In the genomic region with DNA sequence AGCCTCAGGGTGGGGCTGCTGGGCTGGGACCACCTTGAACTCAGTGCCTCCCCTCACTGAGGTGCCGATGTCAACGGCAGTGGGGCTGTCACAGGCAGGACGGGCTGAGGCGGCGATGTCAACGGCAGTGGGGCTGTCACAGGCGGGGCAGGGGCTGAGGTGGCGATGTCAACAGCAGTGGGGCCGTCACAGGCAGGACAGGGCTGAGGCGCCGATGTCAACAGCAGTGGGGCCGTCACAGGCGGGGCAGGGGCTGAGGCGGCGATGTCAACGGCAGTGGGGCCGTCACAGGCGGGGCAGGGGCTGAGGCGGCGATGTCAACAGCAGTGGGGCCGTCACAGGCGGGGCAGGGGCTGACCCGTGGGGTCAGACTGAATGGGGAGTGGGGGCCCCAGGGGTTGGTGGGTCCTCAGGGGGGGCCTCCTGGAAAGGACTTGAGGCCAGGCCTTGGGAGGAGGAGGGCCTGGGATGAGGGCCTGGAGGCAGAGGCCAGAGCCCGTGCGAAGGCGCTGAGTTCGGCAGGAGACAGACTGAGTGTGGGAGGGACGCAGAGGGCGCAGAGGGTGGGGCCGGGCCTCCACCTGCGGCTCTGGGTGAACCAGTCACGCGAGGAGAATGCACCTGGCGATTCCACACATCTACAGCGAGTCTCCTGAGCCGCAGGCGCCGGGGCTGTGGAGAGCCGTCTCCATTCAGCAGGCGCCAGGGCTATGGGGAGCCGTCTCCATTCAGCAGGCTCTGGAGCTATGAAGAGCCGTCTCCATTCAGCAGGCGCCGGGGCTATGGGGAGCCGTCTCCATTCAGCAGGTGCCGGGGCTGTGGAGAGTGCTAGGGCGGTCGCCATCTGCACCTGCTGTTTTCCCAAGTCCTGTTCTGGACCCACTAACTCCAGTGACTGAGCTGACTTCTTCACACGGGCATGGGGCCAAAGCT, we compare ENCODE assay signal across 16 cellular contexts. TPM values are rescaled to one million over a fixed set of nuclear protein-coding genes. Genes with fewer than 3 reads are reported as not detected.
DNase-seq lines count a peak whose midpoint lies in the region; ATAC-seq, FAIRE-seq and TF ChIP-seq lines count a peak whose summit lies in the region.
"Had no signal": no experiment of that assay in that cellular context is flagged by ENCODE, and none has a peak within 500 bp of the region (broad histone marks: within the 10 kb centered on the region; RNA-seq: fewer than 3 reads in every experiment).

No MANE protein-coding gene starts in this region.

- CTCF ChIA-PET in WTC11 (lab: Charles Lee), result interaction anchor here (0.6 to 0.9 kb wide), 2 partner anchors 32 to 48 kb away, joined by 3 read pairs; no protein-coding TSS in a partner anchor

- H3K27me3 Mint-ChIP-seq in WTC11 (ENCODE audit: low read depth), result peaks cover 6% of the 10 kb centered on the region; the same call in 1 of the 2 replicates

- no peak overlapping the region for H3K4me3 Mint-ChIP-seq in WTC11
- H3K4me3 Mint-ChIP-seq: activated T-cell treated with anti-CD3 and anti-CD28 coated beads, Interleukin-2, amount 50 U/mL, for 24 hours had no signal

- no peaks in the 10 kb centered on the region for H3K9me3 Mint-ChIP-seq in WTC11
- H3K9me3 Mint-ChIP-seq: activated T-cell treated with anti-CD3 and anti-CD28 coated beads, Interleukin-2, amount 50 U/mL, for 24 hours had no signal

- ATAC-seq in Right ventricle myocardium inferior (no peak), heart right ventricle (no peak), WTC11 (peak; percentile 46), upper lobe of right lung (peak; percentile 43), GM18502 (IDR thresholded peaks at IDR 0.05; ENCODE audit: poor library complexity, unreplicated experiment) (no peak), HG03439 (IDR thresholded peaks at IDR 0.05; ENCODE audit: unreplicated experiment) (no peak)

- peak overlapping the region in 2 of 10 donors; percentile 8 to 10 for H3K4me3 ChIP-seq in heart right ventricle
- no peak overlapping the region for H3K4me3 ChIP-seq in upper lobe of right lung
- H3K4me3 ChIP-seq: ovary had no signal

- no peaks in the 10 kb centered on the region for H3K36me3 ChIP-seq in heart right ventricle
- no peaks in the 10 kb centered on the region for H3K36me3 ChIP-seq in upper lobe of right lung
- H3K36me3 ChIP-seq: ovary had no signal

- POLR2A ChIA-PET in WTC11 (lab: Charles Lee), result interaction anchor here (0.6 kb wide), 1 partner anchor 488 kb away, joined by 4 read pairs; no protein-coding TSS in a partner anchor

- H3K36me3 Mint-ChIP-seq in WTC11, result no peaks in the 10 kb centered on the region

- DNase-seq in Right ventricle myocardium inferior (ENCODE audit: missing footprints), result peak; percentile 41
- DNase-seq in heart right ventricle, result no peak
- peak; percentile 32 for DNase-seq in WTC11 (ENCODE audit: low spot score)
- DNase-seq in left kidney (ENCODE audit: low read depth, low spot score), result peak; percentile 73
- no peak for DNase-seq in upper lobe of right lung
- no peak for DNase-seq in GM19239 (ENCODE audit: insufficient read length, low spot score)
- DNase-seq: activated CD4-positive, CD25-positive, alpha-beta regulatory T cell treated with anti-CD3 and anti-CD28 coated beads, Interleukin-2, amount 50 U/mL, for 72 hours; activated T-cell treated with anti-CD3 and anti-CD28 coated beads, Interleukin-2, amount 50 U/mL, for 24 hours; effector memory CD4-positive, alpha-beta T cell; ovary; stimulated activated CD8-positive, alpha-beta memory T cell treated with anti-CD3 and anti-CD28 coated beads, Interleukin-4, amount 100 ng/mL, for 48 hours had no signal

- intact Hi-C loops in Right ventricle myocardium inferior (cut with DNase I) (no loop called here), heart right ventricle (cut with DNase I) (no loop called here), upper lobe of right lung (cut with DNase I) (no loop called here)

- H3K27me3 ChIP-seq in heart right ventricle (peaks cover 5 to 87% (median 56%) of the 10 kb centered on the region in 7 donors), upper lobe of right lung (peaks cover 29% of the 10 kb centered on the region)
- H3K27me3 ChIP-seq: ovary had no signal

- H3K9me3 ChIP-seq in heart right ventricle (no peaks in the 10 kb centered on the region), upper lobe of right lung (no peaks in the 10 kb centered on the region)
- H3K9me3 ChIP-seq: ovary had no signal

- 0 out of 2 replicates have a peak, but pooled peaks cover 4% of the 10 kb centered on the region for H3K4me1 Mint-ChIP-seq in WTC11

- H3K4me1 ChIP-seq in heart right ventricle (no peaks in the 10 kb centered on the region), upper lobe of right lung (no peaks in the 10 kb centered on the region)

- no peak overlapping the region for H3K27ac Mint-ChIP-seq in WTC11
- H3K27ac Mint-ChIP-seq: activated T-cell treated with anti-CD3 and anti-CD28 coated beads, Interleukin-2, amount 50 U/mL, for 24 hours had no signal

- no peak overlapping the region for H3K27ac ChIP-seq in heart right ventricle
- H3K27ac ChIP-seq in upper lobe of right lung, result no peak overlapping the region
- H3K27ac ChIP-seq: ovary had no signal

- TF ChIP-seq CTCF in heart right ventricle (IDR thresholded peaks at IDR 0.05) (no peak), WTC11 (IDR thresholded peaks at IDR 0.05) (no peak), upper lobe of right lung (IDR thresholded peaks at IDR 0.05) (no peak)

- no peak for FAIRE-seq in GM19239 (lab: Jason Lieb, UNC)
- FAIRE-seq: D721Med, urothelium cell line had no signal

- 23% methylated on average over 49 of the region's 49 CpGs for WGBS in heart right ventricle, 2 donors

TF ChIP-seq in WTC11, 78 proteins besides CTCF, POLR2A, EP300 and RAD21 (continues in another document):
- TF ChIP-seq, protein P1, sequence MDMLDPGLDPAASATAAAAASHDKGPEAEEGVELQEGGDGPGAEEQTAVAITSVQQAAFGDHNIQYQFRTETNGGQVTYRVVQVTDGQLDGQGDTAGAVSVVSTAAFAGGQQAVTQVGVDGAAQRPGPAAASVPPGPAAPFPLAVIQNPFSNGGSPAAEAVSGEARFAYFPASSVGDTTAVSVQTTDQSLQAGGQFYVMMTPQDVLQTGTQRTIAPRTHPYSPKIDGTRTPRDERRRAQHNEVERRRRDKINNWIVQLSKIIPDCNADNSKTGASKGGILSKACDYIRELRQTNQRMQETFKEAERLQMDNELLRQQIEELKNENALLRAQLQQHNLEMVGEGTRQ (CRISPR knock-in tag; IDR thresholded peaks at IDR 0.05), result no peak
- TF ChIP-seq, protein P2, sequence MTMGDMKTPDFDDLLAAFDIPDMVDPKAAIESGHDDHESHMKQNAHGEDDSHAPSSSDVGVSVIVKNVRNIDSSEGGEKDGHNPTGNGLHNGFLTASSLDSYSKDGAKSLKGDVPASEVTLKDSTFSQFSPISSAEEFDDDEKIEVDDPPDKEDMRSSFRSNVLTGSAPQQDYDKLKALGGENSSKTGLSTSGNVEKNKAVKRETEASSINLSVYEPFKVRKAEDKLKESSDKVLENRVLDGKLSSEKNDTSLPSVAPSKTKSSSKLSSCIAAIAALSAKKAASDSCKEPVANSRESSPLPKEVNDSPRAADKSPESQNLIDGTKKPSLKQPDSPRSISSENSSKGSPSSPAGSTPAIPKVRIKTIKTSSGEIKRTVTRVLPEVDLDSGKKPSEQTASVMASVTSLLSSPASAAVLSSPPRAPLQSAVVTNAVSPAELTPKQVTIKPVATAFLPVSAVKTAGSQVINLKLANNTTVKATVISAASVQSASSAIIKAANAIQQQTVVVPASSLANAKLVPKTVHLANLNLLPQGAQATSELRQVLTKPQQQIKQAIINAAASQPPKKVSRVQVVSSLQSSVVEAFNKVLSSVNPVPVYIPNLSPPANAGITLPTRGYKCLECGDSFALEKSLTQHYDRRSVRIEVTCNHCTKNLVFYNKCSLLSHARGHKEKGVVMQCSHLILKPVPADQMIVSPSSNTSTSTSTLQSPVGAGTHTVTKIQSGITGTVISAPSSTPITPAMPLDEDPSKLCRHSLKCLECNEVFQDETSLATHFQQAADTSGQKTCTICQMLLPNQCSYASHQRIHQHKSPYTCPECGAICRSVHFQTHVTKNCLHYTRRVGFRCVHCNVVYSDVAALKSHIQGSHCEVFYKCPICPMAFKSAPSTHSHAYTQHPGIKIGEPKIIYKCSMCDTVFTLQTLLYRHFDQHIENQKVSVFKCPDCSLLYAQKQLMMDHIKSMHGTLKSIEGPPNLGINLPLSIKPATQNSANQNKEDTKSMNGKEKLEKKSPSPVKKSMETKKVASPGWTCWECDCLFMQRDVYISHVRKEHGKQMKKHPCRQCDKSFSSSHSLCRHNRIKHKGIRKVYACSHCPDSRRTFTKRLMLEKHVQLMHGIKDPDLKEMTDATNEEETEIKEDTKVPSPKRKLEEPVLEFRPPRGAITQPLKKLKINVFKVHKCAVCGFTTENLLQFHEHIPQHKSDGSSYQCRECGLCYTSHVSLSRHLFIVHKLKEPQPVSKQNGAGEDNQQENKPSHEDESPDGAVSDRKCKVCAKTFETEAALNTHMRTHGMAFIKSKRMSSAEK (CRISPR knock-in tag; IDR thresholded peaks at IDR 0.05; ENCODE audit: borderline replicate concordance), result no peak

RNA-seq across cellular contexts. Expression of a gene that starts 22.9 kb away (rescaled TPM):
- 1,162 TPM for total RNA-seq in Right ventricle myocardium inferior
- 1,000 to 10,000 TPM in 5 of 10 donors, 100 to 1,000 TPM in 5; 651 to 1,196 (median 982) TPM for total RNA-seq in heart right ventricle
- 1,000 to 10,000 TPM in 1 of 2 donors, 100 to 1,000 TPM in 1; 999 to 4,239 TPM for polyA plus RNA-seq in heart right ventricle
- total RNA-seq in WTC11 (2021), result 458 to 478 TPM (median 468 TPM) in 3 replicates
- 167 TPM for total RNA-seq in upper lobe of right lung

RNA-seq across cellular contexts. Expression of a gene that starts 23.1 kb away (rescaled TPM):
- 3.9 TPM for total RNA-seq in Right ventricle myocardium inferior
- 1 to 10 TPM; 4.0 to 7.5 (median 6.1) TPM for total RNA-seq in heart right ventricle
- 1 to 10 TPM; 3.3 to 8.1 TPM for polyA plus RNA-seq in heart right ventricle
- 12.1 to 22.2 TPM (median 14.8 TPM) in 3 replicates for total RNA-seq in WTC11 (2021)
- 9.7 TPM for total RNA-seq in upper lobe of right lung

RNA-seq across cellular contexts. Expression of a gene that starts 25.8 kb away (rescaled TPM):
- 1.7 TPM for total RNA-seq in Right ventricle myocardium inferior
- 1 to 10 TPM; 1.8 to 6.2 (median 4.4) TPM for total RNA-seq in heart right ventricle
- 1 to 10 TPM in 1 of 2 donors, under 1 TPM in 1; 0.73 to 2.0 TPM for polyA plus RNA-seq in heart right ventricle
- total RNA-seq in WTC11 (2021), result 7.1 to 13.1 TPM (median 13.0 TPM) in 3 replicates
- 9.1 TPM for total RNA-seq in upper lobe of right lung

RNA-seq across cellular contexts. Expression of a gene that starts 37.7 kb away (rescaled TPM):
- 17.3 TPM for total RNA-seq in Right ventricle myocardium inferior
- total RNA-seq in heart right ventricle, result 10 to 100 TPM in 9 of 10 donors, 1 to 10 TPM in 1; 9.8 to 16.9 (median 12.3) TPM
- 10 to 100 TPM in 1 of 2 donors, 1 to 10 TPM in 1; 8.8 to 28.5 TPM for polyA plus RNA-seq in heart right ventricle
- 5.8 to 6.8 TPM (median 6.7 TPM) in 3 replicates for total RNA-seq in WTC11 (2021)
- total RNA-seq in upper lobe of right lung, result 32.9 TPM
- polyA plus RNA-seq: AG04450 had no signal

RNA-seq across cellular contexts. Expression of a gene that starts 54.4 kb away (rescaled TPM):
- total RNA-seq in Right ventricle myocardium inferior (21.7 TPM), heart right ventricle (10 to 100 TPM; 17.5 to 26.1 (median 20.9) TPM), WTC11 (2021) (59.2 to 65.7 TPM (median 62.8 TPM) in 3 replicates), upper lobe of right lung (42.2 TPM)
- 10 to 100 TPM; 21.7 to 50.8 TPM for polyA plus RNA-seq in heart right ventricle

Comparison
In these comparisons a context has a peak if more than half of its experiments do, and no peak if none do; other contexts are left out.
1. DNase-seq: peak in Right ventricle myocardium inferior (single experiment), WTC11 (single experiment) and left kidney (single experiment); none in heart right ventricle (0 of 2), upper lobe of right lung (single experiment) and GM19239 (single experiment).
2. ATAC-seq: peak in WTC11 (single experiment) and upper lobe of right lung (single experiment); none in Right ventricle myocardium inferior (single experiment), heart right ventricle (0 of 8), GM18502 (single experiment) and HG03439 (single experiment).